ENCODE assay signal across 8 cellular contexts in the genomic region with DNA sequence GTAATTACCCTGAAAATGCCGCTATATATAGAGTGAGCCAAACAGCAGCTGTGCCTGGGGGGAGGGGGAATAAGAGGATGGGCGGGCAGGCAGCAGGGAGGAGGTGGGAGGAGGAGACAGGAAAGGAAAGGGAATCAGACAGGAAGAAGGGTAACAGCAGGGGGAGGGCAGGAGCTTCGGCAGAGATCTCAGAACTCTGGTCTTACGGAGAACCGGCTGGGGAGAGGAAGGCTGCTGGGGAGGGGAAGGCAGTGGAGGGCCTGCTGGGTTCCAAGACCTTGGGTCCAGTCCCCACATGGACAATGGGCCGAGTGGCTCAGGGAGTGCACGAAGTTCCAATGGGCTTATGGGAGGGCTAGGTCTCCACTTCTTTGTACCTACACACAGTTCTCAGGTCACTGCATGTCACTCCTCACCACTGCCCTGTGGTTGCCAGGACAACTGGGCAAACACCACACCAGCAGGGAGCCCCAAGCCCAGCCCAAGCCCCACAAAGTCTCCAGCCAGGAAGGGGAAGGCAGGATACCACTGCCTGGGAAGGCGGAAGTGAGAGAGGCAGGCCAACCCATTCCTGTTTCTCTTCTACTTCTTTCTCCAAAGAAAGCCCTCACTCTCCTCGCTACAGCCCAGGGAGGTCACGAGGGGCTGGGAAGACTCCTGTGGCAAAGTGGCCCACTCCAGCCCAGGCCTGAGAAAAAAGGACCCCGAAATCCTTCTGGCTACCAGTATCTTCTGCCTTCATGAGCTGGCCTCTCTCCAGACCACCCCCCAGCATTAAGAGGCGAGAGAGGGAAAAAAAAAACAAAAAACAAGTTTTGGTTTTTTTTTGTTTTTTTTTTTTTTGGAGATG. TPM values are rescaled to one million over a fixed set of nuclear protein-coding genes. Genes with fewer than 3 reads are reported as not detected.
DNase-seq lines count a peak whose midpoint lies in the region; ATAC-seq, FAIRE-seq and TF ChIP-seq lines count a peak whose summit lies in the region.

No MANE protein-coding gene starts in this region.

- intact Hi-C loops in PC-9 (cut with micrococcal nuclease; ENCODE audit: unreplicated experiment), result loop anchor here (2.0 kb wide), 1 partner anchor 15 kb away; no protein-coding TSS in a partner anchor

- H3K36me3 ChIP-seq in PC-9 (ENCODE audit: low read depth), result no peaks in the 10 kb centered on the region
- H3K36me3 ChIP-seq in keratinocyte (ENCODE audit: control insufficient read depth in 2 of 2, extremely low read depth in 1 of 2, insufficient read depth in 2 of 2, low read length in 2 of 2), result peaks cover 0 to 2% of the 10 kb centered on the region in 2 experiments
- peaks cover 2 to 11% of the 10 kb centered on the region in 2 donors for H3K36me3 ChIP-seq in small intestine (ENCODE audit: control insufficient read depth in 2 of 2, insufficient read depth in 2 of 2, low read length in 2 of 2)

- no peak; the same call in 1 of the 2 replicates for TF ChIP-seq CTCF in PC-9 (conservative IDR thresholded peaks at IDR 0.05)
- peak; percentile 59 for TF ChIP-seq CTCF in chondrocyte (IDR thresholded peaks at IDR 0.05)
- peak in 1 of 3 experiments; percentile 2 for TF ChIP-seq CTCF in keratinocyte (optimal IDR thresholded peaks at IDR 0.05 in 1 of 3, IDR thresholded peaks at IDR 0.05 in 1 of 3, conservative IDR thresholded peaks at IDR 0.05 in 1 of 3; ENCODE audit: extremely low read depth in 1 of 3, insufficient read depth in 2 of 3, low read length in 3 of 3)

- H4K20me1 ChIP-seq in PC-9 (ENCODE audit: insufficient read depth) (no peaks in the 10 kb centered on the region), keratinocyte (ENCODE audit: control insufficient read depth, extremely low read depth, insufficient read depth, low read length) (no peaks in the 10 kb centered on the region)

- peak overlapping the region; percentile 66 for H3K4me3 Mint-ChIP-seq in chondrocyte (ENCODE audit: unreplicated experiment)

- H3K4me1 ChIP-seq in PC-9 (replicated peaks; ENCODE audit: insufficient read depth) (peaks cover 30% of the 10 kb centered on the region), keratinocyte (ENCODE audit: control insufficient read depth, extremely low read depth, insufficient read depth, low read length) (peaks cover 18% of the 10 kb centered on the region), small intestine (ENCODE audit: control insufficient read depth in 2 of 2, insufficient read depth in 1 of 2, low read depth in 1 of 2, low read length in 1 of 2) (no peaks in the 10 kb centered on the region)

- H3K27ac ChIP-seq in PC-9 (peak overlapping the region; percentile 93), keratinocyte (ENCODE audit: control insufficient read depth, insufficient read depth, low read length) (peak overlapping the region; percentile 86), small intestine (ENCODE audit: low read depth in 1 of 2, low read length in 1 of 2) (peak overlapping the region in 1 of 2 donors; percentile 96)

- no peaks in the 10 kb centered on the region for H3K27me3 Mint-ChIP-seq in chondrocyte (ENCODE audit: low read depth)

- peak overlapping the region; percentile 74 for H3K9ac ChIP-seq in keratinocyte (ENCODE audit: control insufficient read depth, extremely low read depth, insufficient read depth, low read length)

- no peaks in the 10 kb centered on the region for H3K79me2 ChIP-seq in PC-9 (ENCODE audit: low read depth)
- no peaks in the 10 kb centered on the region for H3K79me2 ChIP-seq in keratinocyte (ENCODE audit: control insufficient read depth, insufficient read depth, low read length)

- H3K4me2 ChIP-seq in PC-9 (peak overlapping the region; percentile 84), keratinocyte (ENCODE audit: control insufficient read depth, extremely low read depth, insufficient read depth, low read depth, low read length) (peak overlapping the region; percentile 88)

- peaks cover 32% of the 10 kb centered on the region for H3F3A ChIP-seq in PC-9 (ENCODE audit: insufficient read depth, low read depth)

- H2AFZ ChIP-seq in PC-9 (peak overlapping the region; percentile 72), keratinocyte (ENCODE audit: control insufficient read depth, low read length) (peak overlapping the region; percentile 95)

- POLR2A ChIA-PET in PC-9 (lab: Charles Lee; ENCODE audit: unreplicated experiment), result interaction anchor here (0.6 to 0.7 kb wide), 2 partner anchors 9 to 13 kb away, joined by 3 to 14 read pairs; no protein-coding TSS in a partner anchor

- H3K9me3 ChIP-seq in PC-9 (ENCODE audit: insufficient read depth, low read depth) (no peaks in the 10 kb centered on the region), keratinocyte (ENCODE audit: control insufficient read depth, low read depth, low read length) (no peaks in the 10 kb centered on the region), small intestine (ENCODE audit: control insufficient read depth, low read depth) (no peaks in the 10 kb centered on the region)

- ATAC-seq in HG03439 (IDR thresholded peaks at IDR 0.05; ENCODE audit: unreplicated experiment), result no peak

- no peaks in the 10 kb centered on the region for H3K9me2 ChIP-seq in PC-9 (ENCODE audit: insufficient read depth)

- H3K27ac Mint-ChIP-seq in chondrocyte (ENCODE audit: unreplicated experiment), result peak overlapping the region; percentile 98

- H3K4me3 ChIP-seq in Jurkat, Clone E6-1 (ENCODE audit: low read length), result peak overlapping the region; percentile 52
- H3K4me3 ChIP-seq in PC-9 (peak overlapping the region; percentile 44; the same call in 1 of the 2 replicates), keratinocyte (ENCODE audit: control insufficient read depth in 2 of 3, extremely low read depth in 1 of 3, insufficient read depth in 2 of 3, low read depth in 1 of 3, low read length in 3 of 3) (peak overlapping the region in 2 of 3 experiments; percentile 43 to 52), small intestine (ENCODE audit: low read depth in 1 of 2, low read length in 2 of 2) (no peak overlapping the region)

- H3K9me3 Mint-ChIP-seq in chondrocyte (ENCODE audit: low read depth), result no peaks in the 10 kb centered on the region

- no peaks in the 10 kb centered on the region for H3K9me1 ChIP-seq in keratinocyte (ENCODE audit: control insufficient read depth, extremely low read depth, insufficient read depth, low read length)

- H3K27me3 ChIP-seq in PC-9 (ENCODE audit: insufficient read depth, low read depth) (no peaks in the 10 kb centered on the region), keratinocyte (ENCODE audit: control insufficient read depth, extremely low read depth, insufficient read depth, low read length) (no peaks in the 10 kb centered on the region), small intestine (ENCODE audit: control insufficient read depth in 2 of 2, insufficient read depth in 2 of 2, low read length in 2 of 2) (no peaks in the 10 kb centered on the region)

- peaks cover 5% of the 10 kb centered on the region for H3K36me3 Mint-ChIP-seq in chondrocyte (ENCODE audit: low read depth)

- FAIRE-seq in keratinocyte (lab: Jason Lieb, UNC), result peak; percentile 56
- no peak for FAIRE-seq in small intestine (lab: Jason Lieb, UNC)

- dilution Hi-C loops in keratinocyte (cut with MboI; ENCODE audit: extremely low pct_ligation_motif_present, low sequenced_read_pairs), result no loop called here

- WGBS in small intestine, 3 donors, result 24 to 45% (median 38%) methylated on average over 12 of the region's 12 CpGs

- H3K4me1 Mint-ChIP-seq in chondrocyte (ENCODE audit: low read depth), result peaks cover 33% of the 10 kb centered on the region

- DNase-seq in DMS 273 treated with DMSO at 0.1 percent for 48 hours (lab: John Stamatoyannopoulos, UW), result peak; percentile 94
- peak; percentile 82 for DNase-seq in Jurkat, Clone E6-1 (ENCODE audit: low read depth, low spot score)
- DNase-seq in PC-9, result peak; percentile 88 to 91
- DNase-seq in chondrocyte (ENCODE audit: low spot score), result no peak
- DNase-seq in keratinocyte (ENCODE audit: low read depth, low spot score), result peak; percentile 50
- peak; percentile 30 for DNase-seq in small intestine
- DNase-seq in activated T-cell treated with anti-CD3 and anti-CD28 coated beads for 4 hours, result no peak

- CTCF ChIA-PET in PC-9 (lab: Charles Lee), result interaction anchor here (0.7 to 1.6 kb wide), 2 partner anchors 11 to 29 kb away, joined by 10 to 27 read pairs; no protein-coding TSS in a partner anchor

- no TSS peak for BruUV-seq in PC-9 (replicated peaks; lab: Mats Ljungman, UMichigan)

RNA-seq across cellular contexts. Expression of a gene that starts 25.3 kb away (rescaled TPM):
- 27.1 TPM for polyA plus RNA-seq in Jurkat, Clone E6-1 (2012; ENCODE audit: insufficient read depth, insufficient read length)
- total RNA-seq in PC-9 (2021), result 69.3 and 70.9 TPM in 2 replicates
- 52.3 to 70.5 TPM (median 59.2 TPM) in 3 replicates for total RNA-seq in chondrocyte
- 28.0 to 44.2 TPM (median 37.9 TPM) in 3 replicates for polyA plus RNA-seq in keratinocyte
- 1.1 TPM for polyA plus RNA-seq in keratinocyte (2011; ENCODE audit: low read depth)
- polyA plus RNA-seq in keratinocyte (2011; cell fraction: cytosol; rRNA removed), result 25.6 and 47.9 TPM in 2 replicates
- polyA plus RNA-seq in keratinocyte (2011; cell fraction: nucleus; rRNA removed), result 31.1 and 39.6 TPM in 2 replicates
- 24.7 and 39.9 TPM in 2 replicates for polyA plus RNA-seq in keratinocyte (2012; ENCODE audit: low replicate concordance)
- 37.6 to 78.4 TPM (median 53.8 TPM) in 3 replicates for polyA minus RNA-seq in keratinocyte
- polyA minus RNA-seq in keratinocyte (2011; cell fraction: cytosol; rRNA and poly(A)+ RNA removed), result 57.2 TPM
- polyA minus RNA-seq in keratinocyte (2011; cell fraction: nucleus; rRNA and poly(A)+ RNA removed), result 19.8 and 23.8 TPM in 2 replicates
- 10 to 100 TPM; 17.6 to 69.2 (median 23.0) TPM for polyA plus RNA-seq in small intestine

RNA-seq across cellular contexts. Expression of a gene that starts 27.6 kb away (rescaled TPM):
- 9.4 TPM for polyA plus RNA-seq in Jurkat, Clone E6-1 (2012; ENCODE audit: insufficient read depth, insufficient read length)
- 24.0 and 40.5 TPM in 2 replicates for total RNA-seq in PC-9 (2021)
- 46.3 to 51.2 TPM (median 47.0 TPM) in 3 replicates for total RNA-seq in chondrocyte
- polyA plus RNA-seq in keratinocyte, result 3.0 to 11.1 TPM (median 4.5 TPM) in 3 replicates
- 42.8 TPM for polyA plus RNA-seq in keratinocyte (2011; ENCODE audit: low read depth)
- polyA plus RNA-seq in keratinocyte (2011; cell fraction: cytosol; rRNA removed), result 4.4 and 7.3 TPM in 2 replicates
- 6.9 and 8.3 TPM in 2 replicates for polyA plus RNA-seq in keratinocyte (2011; cell fraction: nucleus; rRNA removed)
- 6.0 and 43.9 TPM in 2 replicates for polyA plus RNA-seq in keratinocyte (2012; ENCODE audit: low replicate concordance)
- 14.3 to 22.8 TPM (median 19.8 TPM) in 3 replicates for polyA minus RNA-seq in keratinocyte
- polyA minus RNA-seq in keratinocyte (2011; cell fraction: cytosol; rRNA and poly(A)+ RNA removed), result 16.5 TPM
- polyA minus RNA-seq in keratinocyte (2011; cell fraction: nucleus; rRNA and poly(A)+ RNA removed), result 9.6 and 10.8 TPM in 2 replicates
- 10 to 100 TPM; 10.1 to 18.7 (median 15.9) TPM for polyA plus RNA-seq in small intestine

RNA-seq across cellular contexts. Expression of a gene that starts 29.4 kb away (rescaled TPM):
- 38.6 TPM for polyA plus RNA-seq in Jurkat, Clone E6-1 (2012; ENCODE audit: insufficient read depth, insufficient read length)
- total RNA-seq in PC-9 (2021), result 60.9 and 62.7 TPM in 2 replicates
- 48.3 to 51.0 TPM (median 49.7 TPM) in 3 replicates for total RNA-seq in chondrocyte
- 40.1 to 74.3 TPM (median 49.5 TPM) in 3 replicates for polyA plus RNA-seq in keratinocyte
- 32.5 TPM for polyA plus RNA-seq in keratinocyte (2011; ENCODE audit: low read depth)
- 44.1 and 59.8 TPM in 2 replicates for polyA plus RNA-seq in keratinocyte (2011; cell fraction: cytosol; rRNA removed)
- polyA plus RNA-seq in keratinocyte (2011; cell fraction: nucleus; rRNA removed), result 23.5 and 23.8 TPM in 2 replicates
- polyA plus RNA-seq in keratinocyte (2012; ENCODE audit: low replicate concordance), result 38.9 and 48.8 TPM in 2 replicates
- polyA minus RNA-seq in keratinocyte, result 38.0 to 89.3 TPM (median 75.4 TPM) in 3 replicates
- 68.3 TPM for polyA minus RNA-seq in keratinocyte (2011; cell fraction: cytosol; rRNA and poly(A)+ RNA removed)
- polyA minus RNA-seq in keratinocyte (2011; cell fraction: nucleus; rRNA and poly(A)+ RNA removed), result 11.5 and 17.5 TPM in 2 replicates
- 10 to 100 TPM; 24.8 to 36.4 (median 26.5) TPM for polyA plus RNA-seq in small intestine

RNA-seq across cellular contexts. Expression of a gene that starts 45.9 kb away (rescaled TPM):
- polyA plus RNA-seq in Jurkat, Clone E6-1 (2012; ENCODE audit: insufficient read depth, insufficient read length), result 15.4 TPM
- total RNA-seq in PC-9 (2021), result 14.5 and 15.7 TPM in 2 replicates
- 1.3 to 2.8 TPM (median 2.0 TPM) in 3 replicates for total RNA-seq in chondrocyte
- polyA plus RNA-seq in keratinocyte, result 1.3 to 4.5 TPM (median 3.4 TPM) in 3 replicates
- polyA plus RNA-seq in keratinocyte (2011; ENCODE audit: low read depth), result 0.37 TPM
- polyA plus RNA-seq in keratinocyte (2011; cell fraction: cytosol; rRNA removed), result 1.9 and 2.0 TPM in 2 replicates
- polyA plus RNA-seq in keratinocyte (2011; cell fraction: nucleus; rRNA removed), result 3.5 and 5.1 TPM in 2 replicates
- polyA plus RNA-seq in keratinocyte (2012; ENCODE audit: low replicate concordance), result 0.75 and 3.2 TPM in 2 replicates
- 3.7 to 8.3 TPM (median 5.1 TPM) in 3 replicates for polyA minus RNA-seq in keratinocyte
- polyA minus RNA-seq in keratinocyte (2011; cell fraction: cytosol; rRNA and poly(A)+ RNA removed), result 6.3 TPM
- 1.7 and 2.5 TPM in 2 replicates for polyA minus RNA-seq in keratinocyte (2011; cell fraction: nucleus; rRNA and poly(A)+ RNA removed)
- 1 to 10 TPM in 2 of 3 donors, not detected in 1; 1.4 to 2.3 TPM for polyA plus RNA-seq in small intestine

Comparison
In these comparisons a context has a peak if more than half of its experiments do, and no peak if none do; other contexts are left out.
1. DNase-seq: peak in DMS 273 treated with DMSO at 0.1 percent for 48 hours (single experiment), Jurkat, Clone E6-1 (single experiment), PC-9 (2 of 2), keratinocyte (single experiment) and small intestine (single experiment); none in chondrocyte (single experiment) and activated T-cell treated with anti-CD3 and anti-CD28 coated beads for 4 hours (single experiment).
2. H3K4me3 ChIP-seq: peak in Jurkat, Clone E6-1 (single experiment), PC-9 (single experiment) and keratinocyte (2 of 3); none in small intestine (0 of 2).